In genomic region chr19:46625731-46626130, GRCh38 we compare ENCODE assay signal across 10 cellular contexts. TPM values are rescaled to one million over a fixed set of nuclear protein-coding genes. Genes with fewer than 3 reads are reported as not detected.
DNase-seq lines count a peak whose midpoint lies in the region; ATAC-seq, FAIRE-seq and TF ChIP-seq lines count a peak whose summit lies in the region.
"Had no signal": no experiment of that assay in that cellular context is flagged by ENCODE, and none has a peak within 500 bp of the region (broad histone marks: within the 10 kb centered on the region; RNA-seq: fewer than 3 reads in every experiment).

No MANE protein-coding gene starts in this region.

- H3K4me2 ChIP-seq in endothelial cell of umbilical vein (ENCODE audit: insufficient read depth, low read length) = no peak overlapping the region

- H3K4me3 ChIP-seq in endothelial cell of umbilical vein (replicated peaks in 1 of 3; ENCODE audit: insufficient read depth in 1 of 3, low read depth in 1 of 3, low read length in 3 of 3) (no peak overlapping the region), upper lobe of right lung (no peak overlapping the region)
- H3K4me3 ChIP-seq: mucosa of descending colon had no signal

- CTCF ChIA-PET in activated naive CD4-positive, alpha-beta T cell treated with anti-CD3 and anti-CD28 coated beads for 36 hours (lab: Charles Lee) = interaction anchor here (1.1 to 2.5 kb wide), 2 partner anchors 9 to 36 kb away, joined by 4 to 10 read pairs; partner anchors contain the start of gene DACT3
- CTCF ChIA-PET in endothelial cell of umbilical vein (lab: Charles Lee) = interaction anchor here (2.3 kb wide), 1 partner anchor 12 kb away, joined by 15 read pairs; no protein-coding TSS in a partner anchor

- no peak for DNase-seq in activated naive CD4-positive, alpha-beta T cell treated with anti-CD3 and anti-CD28 coated beads for 36 hours
- no peak for DNase-seq in activated naive CD4-positive, alpha-beta T cell treated with anti-CD3 and anti-CD28 coated beads, Interleukin-2, amount 50 U/mL, for 72 hours (ENCODE audit: low spot score in 2 of 2)
- DNase-seq in endothelial cell of umbilical vein (ENCODE audit: low read depth, low spot score) = no peak
- DNase-seq in naive B cell = no peak
- no peak for DNase-seq in upper lobe of right lung
- DNase-seq in stimulated activated CD4-positive, alpha-beta T cell treated with anti-CD3 and anti-CD28 coated beads, Interleukin-15, amount 100 ng/mL, for 24 hours = no peak
- DNase-seq: NCI-H345 had no signal

- peak overlapping the region; percentile 18 for H3K27ac Mint-ChIP-seq in activated naive CD4-positive, alpha-beta T cell treated with anti-CD3 and anti-CD28 coated beads for 36 hours
- H3K27ac Mint-ChIP-seq in activated naive CD4-positive, alpha-beta T cell treated with anti-CD3 and anti-CD28 coated beads, Interleukin-2, amount 50 U/mL, for 72 hours = peak overlapping the region in 1 of 2 donors; percentile 89
- peak overlapping the region; percentile 37 to 90 (median 72) for H3K27ac Mint-ChIP-seq in naive B cell

- H3K36me3 ChIP-seq in endothelial cell of umbilical vein (ENCODE audit: control insufficient read depth in 2 of 2, extremely low read depth in 1 of 2, insufficient read depth in 2 of 2, low read length in 2 of 2) (no peaks in the 10 kb centered on the region), upper lobe of right lung (no peaks in the 10 kb centered on the region)

- peaks cover 12% of the 10 kb centered on the region for H3K4me1 ChIP-seq in endothelial cell of umbilical vein (ENCODE audit: control insufficient read depth, extremely low read depth, insufficient read depth, low read length)
- peaks cover 33% of the 10 kb centered on the region for H3K4me1 ChIP-seq in upper lobe of right lung

- H2AFZ ChIP-seq in endothelial cell of umbilical vein (ENCODE audit: low read depth, low read length) = peak overlapping the region; percentile 89

- H3K79me2 ChIP-seq in endothelial cell of umbilical vein (ENCODE audit: control insufficient read depth, insufficient read depth, low read length) = no peaks in the 10 kb centered on the region

- peaks cover 47% of the 10 kb centered on the region for H3K4me1 Mint-ChIP-seq in activated naive CD4-positive, alpha-beta T cell treated with anti-CD3 and anti-CD28 coated beads for 36 hours (ENCODE audit: low read depth)
- H3K4me1 Mint-ChIP-seq in naive B cell = peaks cover 53 to 66% (median 63%) of the 10 kb centered on the region in 3 donors

- H3K27me3 Mint-ChIP-seq in activated naive CD4-positive, alpha-beta T cell treated with anti-CD3 and anti-CD28 coated beads for 36 hours (ENCODE audit: low read depth) = no peaks in the 10 kb centered on the region
- no peaks in the 10 kb centered on the region for H3K27me3 Mint-ChIP-seq in naive B cell

- H3K27me3 ChIP-seq in endothelial cell of umbilical vein (ENCODE audit: control insufficient read depth in 2 of 2, insufficient read depth in 2 of 2, low read length in 2 of 2) (no peaks in the 10 kb centered on the region), upper lobe of right lung (no peaks in the 10 kb centered on the region)

- TF ChIP-seq CTCF in endothelial cell of umbilical vein (IDR thresholded peaks at IDR 0.05; ENCODE audit: extremely low read depth in 1 of 2, insufficient read depth in 1 of 2, low read depth in 1 of 2, low read length in 2 of 2) (no peak), upper lobe of right lung (IDR thresholded peaks at IDR 0.05) (no peak)

- intact Hi-C loops in activated naive CD4-positive, alpha-beta T cell treated with anti-CD3 and anti-CD28 coated beads for 36 hours (cut with micrococcal nuclease) = no loop called here
- intact Hi-C loops in endothelial cell of umbilical vein (cut with micrococcal nuclease) = no loop called here
- intact Hi-C loops in upper lobe of right lung (cut with DNase I) = no loop called here

- no peak for TF ChIP-seq POLR2A in endothelial cell of umbilical vein (IDR thresholded peaks at IDR 0.05; ENCODE audit: low read depth, low read length)

- no peak for ATAC-seq in activated naive CD4-positive, alpha-beta T cell treated with anti-CD3 and anti-CD28 coated beads, Interleukin-2, amount 50 U/mL, for 72 hours
- ATAC-seq in naive B cell (ENCODE audit: low read depth in 2 of 2) = no peak
- ATAC-seq in upper lobe of right lung = no peak
- ATAC-seq in HG02981 (IDR thresholded peaks at IDR 0.05; ENCODE audit: unreplicated experiment) = no peak
- no peak for ATAC-seq in activated CD4-positive, CD25-positive, alpha-beta regulatory T cell treated with anti-CD3 and anti-CD28 coated beads, Interleukin-2, amount 50 U/mL, for 24 hours

- H3K9me3 Mint-ChIP-seq in activated naive CD4-positive, alpha-beta T cell treated with anti-CD3 and anti-CD28 coated beads for 36 hours = no peaks in the 10 kb centered on the region
- no peaks in the 10 kb centered on the region for H3K9me3 Mint-ChIP-seq in activated naive CD4-positive, alpha-beta T cell treated with anti-CD3 and anti-CD28 coated beads, Interleukin-2, amount 50 U/mL, for 72 hours
- peaks cover 0 to 1% (median 0%) of the 10 kb centered on the region in 7 donors for H3K9me3 Mint-ChIP-seq in naive B cell

- H3K9me3 ChIP-seq in endothelial cell of umbilical vein (replicated peaks; ENCODE audit: control insufficient read depth, insufficient read depth, low read length) (no peaks in the 10 kb centered on the region), upper lobe of right lung (no peaks in the 10 kb centered on the region)
- H3K9me3 ChIP-seq: mucosa of descending colon had no signal

- H4K20me1 ChIP-seq in endothelial cell of umbilical vein (replicated peaks; ENCODE audit: control insufficient read depth, extremely low read depth, insufficient read depth, low read length) = no peaks in the 10 kb centered on the region

- dilution Hi-C loops in endothelial cell of umbilical vein (cut with MboI; ENCODE audit: extremely low pct_ligation_motif_present, low sequenced_read_pairs) = no loop called here

- BruUV-seq in endothelial cell of umbilical vein (replicated peaks; lab: Mats Ljungman, UMichigan) = no TSS peak

- H3K9ac ChIP-seq in endothelial cell of umbilical vein (replicated peaks; ENCODE audit: extremely low read depth, insufficient read depth, low read length) = no peak overlapping the region

- no peak for FAIRE-seq in endothelial cell of umbilical vein (lab: Jason Lieb, UNC)

- H3K27ac ChIP-seq in endothelial cell of umbilical vein (ENCODE audit: insufficient read depth, low read depth, low read length) (no peak overlapping the region), upper lobe of right lung (peak overlapping the region; percentile 76)

- H3K4me3 Mint-ChIP-seq in activated naive CD4-positive, alpha-beta T cell treated with anti-CD3 and anti-CD28 coated beads for 36 hours = no peak overlapping the region
- peak overlapping the region in 2 of 8 donors; percentile 6 to 63 for H3K4me3 Mint-ChIP-seq in naive B cell

- peaks cover 9% of the 10 kb centered on the region for H3K36me3 Mint-ChIP-seq in activated naive CD4-positive, alpha-beta T cell treated with anti-CD3 and anti-CD28 coated beads for 36 hours (ENCODE audit: low read depth)
- peaks cover 4 to 19% of the 10 kb centered on the region in 2 donors for H3K36me3 Mint-ChIP-seq in activated naive CD4-positive, alpha-beta T cell treated with anti-CD3 and anti-CD28 coated beads, Interleukin-2, amount 50 U/mL, for 72 hours
- no peaks in the 10 kb centered on the region for H3K36me3 Mint-ChIP-seq in naive B cell

- no peaks in the 10 kb centered on the region for H3K9me1 ChIP-seq in endothelial cell of umbilical vein (replicated peaks; ENCODE audit: control insufficient read depth, extremely low read depth, insufficient read depth, low read length)

- POLR2A ChIA-PET in endothelial cell of umbilical vein (lab: Charles Lee) = interaction anchor here (1.5 kb wide), 1 partner anchor 35 kb away, joined by 8 read pairs; the partner anchor contains the start of gene DACT3

RNA-seq across cellular contexts. Expression of gene PTGIR, which starts 0.8 kb away (rescaled TPM):
- 10 to 100 TPM; 16.3 to 17.2 TPM for total RNA-seq in activated naive CD4-positive, alpha-beta T cell treated with anti-CD3 and anti-CD28 coated beads for 36 hours
- 10 to 100 TPM; 14.7 to 38.0 TPM for total RNA-seq in activated naive CD4-positive, alpha-beta T cell treated with anti-CD3 and anti-CD28 coated beads, Interleukin-2, amount 50 U/mL, for 72 hours
- total RNA-seq in endothelial cell of umbilical vein (0.55 and 1.1 TPM in 2 replicates), upper lobe of right lung (12.6 TPM)
- polyA plus RNA-seq in endothelial cell of umbilical vein (2.7 and 3.8 TPM in 2 replicates), naive B cell (ENCODE audit: low read depth in 6 of 6) (1 to 10 TPM in 5 of 6 donors, not detected in 1; 1.3 to 4.5 (median 1.9) TPM)
- 1.2 and 1.7 TPM in 2 replicates for polyA plus RNA-seq in endothelial cell of umbilical vein (2011; cell fraction: cytosol; rRNA removed)
- polyA plus RNA-seq in endothelial cell of umbilical vein (2011; cell fraction: nucleus; rRNA removed) = 2.7 and 3.8 TPM in 2 replicates
- polyA plus RNA-seq in endothelial cell of umbilical vein (2012) = 0.58 and 1.2 TPM in 2 replicates
- 0.74 and 0.85 TPM in 2 replicates for polyA minus RNA-seq in endothelial cell of umbilical vein
- not detected for polyA minus RNA-seq in endothelial cell of umbilical vein (2011; cell fraction: cytosol; rRNA and poly(A)+ RNA removed)
- 0.67 and 1.1 TPM in 2 replicates for polyA minus RNA-seq in endothelial cell of umbilical vein (2011; cell fraction: nucleus; rRNA and poly(A)+ RNA removed)

RNA-seq across cellular contexts. Expression of gene GNG8, which starts 10.3 kb away (rescaled TPM):
- total RNA-seq in activated naive CD4-positive, alpha-beta T cell treated with anti-CD3 and anti-CD28 coated beads for 36 hours = 1 to 10 TPM; 7.1 to 8.1 TPM
- total RNA-seq in activated naive CD4-positive, alpha-beta T cell treated with anti-CD3 and anti-CD28 coated beads, Interleukin-2, amount 50 U/mL, for 72 hours = 10 to 100 TPM in 1 of 2 donors, 1 to 10 TPM in 1; 5.2 to 17.4 TPM
- total RNA-seq in endothelial cell of umbilical vein (not detected in 2 replicates), upper lobe of right lung (not detected)
- polyA plus RNA-seq in endothelial cell of umbilical vein (not detected in 2 replicates), naive B cell (ENCODE audit: low read depth in 6 of 6) (10 to 100 TPM in 2 of 6 donors, not detected in 4; 14.1 to 16.1 TPM)
- polyA plus RNA-seq in endothelial cell of umbilical vein (2011; cell fraction: cytosol; rRNA removed) = not detected in 2 replicates
- not detected in 2 replicates for polyA plus RNA-seq in endothelial cell of umbilical vein (2011; cell fraction: nucleus; rRNA removed)
- not detected in 2 replicates for polyA plus RNA-seq in endothelial cell of umbilical vein (2012)
- polyA minus RNA-seq in endothelial cell of umbilical vein = not detected in 2 replicates
- not detected for polyA minus RNA-seq in endothelial cell of umbilical vein (2011; cell fraction: cytosol; rRNA and poly(A)+ RNA removed)
- not detected in 2 replicates for polyA minus RNA-seq in endothelial cell of umbilical vein (2011; cell fraction: nucleus; rRNA and poly(A)+ RNA removed)

RNA-seq across cellular contexts. Expression of gene CALM3, which starts 24.6 kb away (rescaled TPM):
- total RNA-seq in activated naive CD4-positive, alpha-beta T cell treated with anti-CD3 and anti-CD28 coated beads for 36 hours = 100 to 1,000 TPM; 482 to 500 TPM
- 100 to 1,000 TPM; 413 to 615 TPM for total RNA-seq in activated naive CD4-positive, alpha-beta T cell treated with anti-CD3 and anti-CD28 coated beads, Interleukin-2, amount 50 U/mL, for 72 hours
- total RNA-seq in endothelial cell of umbilical vein (305 and 351 TPM in 2 replicates), upper lobe of right lung (142 TPM)
- polyA plus RNA-seq in endothelial cell of umbilical vein (328 and 425 TPM in 2 replicates), naive B cell (ENCODE audit: low read depth in 6 of 6) (100 to 1,000 TPM; 106 to 118 (median 112) TPM)
- polyA plus RNA-seq in endothelial cell of umbilical vein (2011; cell fraction: cytosol; rRNA removed) = 517 and 647 TPM in 2 replicates
- polyA plus RNA-seq in endothelial cell of umbilical vein (2011; cell fraction: nucleus; rRNA removed) = 277 and 398 TPM in 2 replicates
- 409 and 426 TPM in 2 replicates for polyA plus RNA-seq in endothelial cell of umbilical vein (2012)
- polyA minus RNA-seq in endothelial cell of umbilical vein = 289 and 292 TPM in 2 replicates
- polyA minus RNA-seq in endothelial cell of umbilical vein (2011; cell fraction: cytosol; rRNA and poly(A)+ RNA removed) = 34.8 TPM
- polyA minus RNA-seq in endothelial cell of umbilical vein (2011; cell fraction: nucleus; rRNA and poly(A)+ RNA removed) = 41.3 and 50.8 TPM in 2 replicates

RNA-seq across cellular contexts. Expression of gene DACT3, which starts 35.3 kb away (rescaled TPM):
- total RNA-seq in activated naive CD4-positive, alpha-beta T cell treated with anti-CD3 and anti-CD28 coated beads for 36 hours = 1 to 10 TPM; 2.4 to 3.0 TPM
- 10 to 100 TPM in 1 of 2 donors, 1 to 10 TPM in 1; 1.9 to 25.9 TPM for total RNA-seq in activated naive CD4-positive, alpha-beta T cell treated with anti-CD3 and anti-CD28 coated beads, Interleukin-2, amount 50 U/mL, for 72 hours
- total RNA-seq in endothelial cell of umbilical vein (0.22 and 0.65 TPM in 2 replicates), upper lobe of right lung (10.0 TPM)
- polyA plus RNA-seq in endothelial cell of umbilical vein (0.76 and 0.83 TPM in 2 replicates), naive B cell (ENCODE audit: low read depth in 6 of 6) (under 1 TPM in 2 of 6 donors, not detected in 4; 0.11 to 0.30 TPM)
- polyA plus RNA-seq in endothelial cell of umbilical vein (2011; cell fraction: cytosol; rRNA removed) = 0.39 TPM in 2 replicates
- polyA plus RNA-seq in endothelial cell of umbilical vein (2011; cell fraction: nucleus; rRNA removed) = 0.39 and 0.55 TPM in 2 replicates
- 0.37 and 0.90 TPM in 2 replicates for polyA plus RNA-seq in endothelial cell of umbilical vein (2012)
- 0.41 and 0.49 TPM in 2 replicates for polyA minus RNA-seq in endothelial cell of umbilical vein
- polyA minus RNA-seq in endothelial cell of umbilical vein (2011; cell fraction: cytosol; rRNA and poly(A)+ RNA removed) = not detected
- 0.19 and 0.29 TPM in 2 replicates for polyA minus RNA-seq in endothelial cell of umbilical vein (2011; cell fraction: nucleus; rRNA and poly(A)+ RNA removed)
